1 cellular context compared by ENCODE assay signal in genomic region chr3:129439817-129440647, GRCh38.
A peak's percentile ranks its signal among the peaks of the same experiment; 100 is the strongest.
TF ChIP-seq lines count a peak whose summit lies in the region.

Gene IFT122 (plus strand): TSS chr3:129440224. CDS start chr3:129440331, 107 bp downstream.
Gene MBD4 (minus strand): TSS chr3:129439948. CDS start chr3:129439833, 115 bp downstream.

TF ChIP-seq in K562, 482 proteins besides CTCF, POLR2A, EP300 and RAD21 (continued from another document):
- TF ChIP-seq E2F8 (IDR thresholded peaks at IDR 0.05; ENCODE audit: low read depth, partially characterized antibody) (peak; percentile 29), ZNF407 (IDR thresholded peaks at IDR 0.05; ENCODE audit: low read depth) (no peak), NFYB (IDR thresholded peaks at IDR 0.05; ENCODE audit: extremely low read depth, insufficient read length) (peak; percentile 23), MBD2 (IDR thresholded peaks at IDR 0.05; ENCODE audit: borderline replicate concordance, low read depth) (peak; percentile 55; the same call in 1 of the 2 replicates), ZNF75A (CRISPR knock-in tag; IDR thresholded peaks at IDR 0.05) (no peak), ETS2 (tag; IDR thresholded peaks at IDR 0.05; ENCODE audit: borderline replicate concordance, poor library complexity, severe bottlenecking) (no peak), MBD1 (CRISPR knock-in tag; IDR thresholded peaks at IDR 0.05) (no peak), IRF9 (tag; IDR thresholded peaks at IDR 0.05) (no peak), TAF7 (tag; IDR thresholded peaks at IDR 0.05) (peak; percentile 31; the same call in 1 of the 2 replicates), BMI1 (IDR thresholded peaks at IDR 0.05; ENCODE audit: low read length) (peak; percentile 91), HDAC2 (IDR thresholded peaks at IDR 0.05) (peak; percentile 38; the same call in 1 of the 2 replicates), MAFK (IDR thresholded peaks at IDR 0.05; ENCODE audit: low read length) (no peak), ZNF280A (IDR thresholded peaks at IDR 0.05; ENCODE audit: low read depth, partially characterized antibody) (no peak), ATF7 (IDR thresholded peaks at IDR 0.05) (peak; percentile 57; the same call in 1 of the 2 replicates), MYBL2 (IDR thresholded peaks at IDR 0.05; ENCODE audit: low read depth) (peak; percentile 75), MYBL2 (CRISPR knock-in tag; IDR thresholded peaks at IDR 0.05; ENCODE audit: borderline replicate concordance) (no peak), SIN3B (IDR thresholded peaks at IDR 0.05; ENCODE audit: low read depth) (no peak), POU5F1 (IDR thresholded peaks at IDR 0.05; ENCODE audit: borderline replicate concordance, low read depth, low read length, partially characterized antibody) (no peak), ZBTB7A (IDR thresholded peaks at IDR 0.05; ENCODE audit: borderline replicate concordance, control insufficient read depth, low read depth, low read length) (peak; percentile 71; the same call in 1 of the 2 replicates), KHSRP (IDR thresholded peaks at IDR 0.05) (no peak), KLF6 (CRISPR knock-in tag; IDR thresholded peaks at IDR 0.05; ENCODE audit: borderline replicate concordance) (peak; percentile 8; the same call in 1 of the 2 replicates), SP1 (CRISPR knock-in tag; IDR thresholded peaks at IDR 0.05) (peak; percentile 99), HMG20B (CRISPR knock-in tag; IDR thresholded peaks at IDR 0.05) (no peak), RBM25 (IDR thresholded peaks at IDR 0.05; ENCODE audit: low read depth, low read length, severe bottlenecking) (peak; percentile 14), ID3 (CRISPR knock-in tag; IDR thresholded peaks at IDR 0.05) (no peak), ID3 (tag; IDR thresholded peaks at IDR 0.05) (peak; percentile 77), STAG1 (CRISPR knock-in tag; IDR thresholded peaks at IDR 0.05; ENCODE audit: borderline replicate concordance) (no peak), NFXL1 (CRISPR knock-in tag; IDR thresholded peaks at IDR 0.05) (no peak), TSC22D4 (tag; IDR thresholded peaks at IDR 0.05) (no peak), HINFP (tag; conservative IDR thresholded peaks at IDR 0.05; ENCODE audit: low read depth) (0 out of 2 replicates have a peak, but pooled peaks have one; percentile 8), NCOR1 (IDR thresholded peaks at IDR 0.05) (no peak), NONO (IDR thresholded peaks at IDR 0.05; ENCODE audit: low read depth in 2 of 2, low read length in 1 of 2) (peak in 1 of 2 experiments; percentile 69; a peak in 1 of 4 replicates), BHLHE40 (IDR thresholded peaks at IDR 0.05; ENCODE audit: low read length) (no peak; the same call in 1 of the 2 replicates), MAX (CRISPR knock-in tag; IDR thresholded peaks at IDR 0.05) (peak; percentile 59), KAT7 (CRISPR knock-in tag; IDR thresholded peaks at IDR 0.05; ENCODE audit: borderline replicate concordance) (peak; percentile 8; the same call in 1 of the 2 replicates), ATF4 (CRISPR knock-in tag; IDR thresholded peaks at IDR 0.05) (no peak), DIDO1 (tag; IDR thresholded peaks at IDR 0.05; ENCODE audit: low read depth) (no peak), RFX7 (CRISPR knock-in tag; IDR thresholded peaks at IDR 0.05) (no peak), CSDE1 (IDR thresholded peaks at IDR 0.05) (peak in 1 of 2 experiments; percentile 94; a peak in 2 of 4 replicates), NR2F6 (CRISPR knock-in tag; IDR thresholded peaks at IDR 0.05) (no peak), ZNF212 (CRISPR knock-in tag; IDR thresholded peaks at IDR 0.05) (no peak), RB1 (IDR thresholded peaks at IDR 0.05; ENCODE audit: low read depth) (peak; percentile 78; the same call in 1 of the 2 replicates), PTTG1 (tag; IDR thresholded peaks at IDR 0.05; ENCODE audit: low read depth) (no peak)
